ENCODE assay signal across 21 cellular contexts in genomic region chr16:66260522-66261290, GRCh38.
A peak's percentile ranks its signal among the peaks of the same experiment; 100 is the strongest.
DNase-seq lines count a peak whose midpoint lies in the region; TF ChIP-seq lines count a peak whose summit lies in the region.
"Had no signal": no experiment of that assay in that cellular context is flagged by ENCODE, and none has a peak within 500 bp of the region (broad histone marks: within the 10 kb centered on the region; RNA-seq: fewer than 3 reads in every experiment).

No MANE protein-coding gene starts in this region.

- H3K36me3 Mint-ChIP-seq in endodermal cell (ENCODE audit: low read depth) (no peaks in the 10 kb centered on the region), osteocyte (ENCODE audit: unreplicated experiment) (no peaks in the 10 kb centered on the region)

- H3K27ac Mint-ChIP-seq in endodermal cell (no peak overlapping the region), osteocyte (ENCODE audit: unreplicated experiment) (no peak overlapping the region)
- H3K27ac Mint-ChIP-seq: CD4-positive, alpha-beta T cell had no signal

- TF ChIP-seq CTCF in MM.1S (IDR thresholded peaks at IDR 0.05; ENCODE audit: low read length) (no peak), endodermal cell (conservative IDR thresholded peaks at IDR 0.05) (no peak), osteocyte (IDR thresholded peaks at IDR 0.05) (no peak), esophagus muscularis mucosa (IDR thresholded peaks at IDR 0.05) (no peak)

- H2AFZ ChIP-seq in MM.1S (ENCODE audit: low read length) = 0 out of 2 replicates have a peak overlapping the region, but pooled peaks have one; percentile 11

- H3K27me3 Mint-ChIP-seq in endodermal cell (ENCODE audit: insufficient read depth) (peaks cover 10% of the 10 kb centered on the region), osteocyte (ENCODE audit: unreplicated experiment) (no peaks in the 10 kb centered on the region)

- H3K36me3 ChIP-seq in BLaER1 treated with 17β-estradiol and CSF1 and Interleukin-3, amounts not matched to agents 10 nM and 100 nM = no peaks in the 10 kb centered on the region
- H3K36me3 ChIP-seq in MM.1S (replicated peaks; ENCODE audit: insufficient read depth, low read length) = no peaks in the 10 kb centered on the region
- no peaks in the 10 kb centered on the region for H3K36me3 ChIP-seq in endodermal cell (ENCODE audit: control insufficient read depth, insufficient read depth, low read length)
- H3K36me3 ChIP-seq in esophagus muscularis mucosa = no peaks in the 10 kb centered on the region
- H3K36me3 ChIP-seq: BE2C had no signal

- H3K4me1 Mint-ChIP-seq in endodermal cell (peaks cover 8% of the 10 kb centered on the region), osteocyte (ENCODE audit: unreplicated experiment) (peaks cover 43% of the 10 kb centered on the region)

- H3K9me2 ChIP-seq in MM.1S (replicated peaks; ENCODE audit: insufficient read depth, low read length) = no peaks in the 10 kb centered on the region

- TF ChIP-seq POLR2A in esophagus muscularis mucosa (IDR thresholded peaks at IDR 0.05; ENCODE audit: low read depth) = no peak

- DNase-seq in MM.1S = no peak
- DNase-seq in endodermal cell = peak; percentile 38
- peak; percentile 73 for DNase-seq in osteocyte (ENCODE audit: extremely low spot score, unreplicated experiment)
- no peak for DNase-seq in stimulated activated CD4-positive, alpha-beta T cell treated with anti-CD3 and anti-CD28 coated beads, Interleukin-4, amount 100 ng/mL, for 1 hour
- DNase-seq in NAMALWA (ENCODE audit: low spot score) = no peak
- no peak for DNase-seq in NOMO-1 treated with DMSO at 0.1 percent for 48 hours (lab: John Stamatoyannopoulos, UW; ENCODE audit: unreplicated experiment)
- DNase-seq in esophagus muscularis mucosa (ENCODE audit: extremely low spot score) = no peak
- DNase-seq: BE2C; CD4-positive, alpha-beta T cell; COR-L47; DMS 273 treated with DMSO at 0.1 percent for 48 hours; DMS79 treated with DMSO at 0.1 percent for 48 hours; NCI-H1092 treated with DMSO at 0.1 percent for 48 hours; NCI-H1436 treated with DMSO at 0.1 percent for 48 hours; NCI-H1930; NCI-H2227 treated with DMSO at 0.1 percent for 48 hours; NCI-H510A treated with DMSO at 0.1 percent for 48 hours; NCI-H774; Right ventricle myocardium superior had no signal

- no peaks in the 10 kb centered on the region for H4K20me1 ChIP-seq in BLaER1 treated with 17β-estradiol and CSF1 and Interleukin-3, amounts not matched to agents 10 nM and 100 nM
- no peaks in the 10 kb centered on the region for H4K20me1 ChIP-seq in MM.1S (ENCODE audit: insufficient read depth, low read length)

- peak overlapping the region in 7 of 11 experiments; percentile 42 to 77 (median 63); a peak in 11 of 22 replicates for H3K9ac ChIP-seq in BLaER1 treated with 17β-estradiol and CSF1 and Interleukin-3, amounts not matched to agents 10 nM and 100 nM
- H3K9ac ChIP-seq in MM.1S (ENCODE audit: low read length) = no peak overlapping the region
- H3K9ac ChIP-seq in endodermal cell (ENCODE audit: extremely low read depth, low read length, poor library complexity, severe bottlenecking) = no peak overlapping the region

- peak overlapping the region in 4 of 10 experiments; percentile 1 to 45 (median 16); a peak in 4 of 20 replicates for H3K4me3 ChIP-seq in BLaER1 treated with 17β-estradiol and CSF1 and Interleukin-3, amounts not matched to agents 10 nM and 100 nM
- no peak overlapping the region for H3K4me3 ChIP-seq in MM.1S (ENCODE audit: low read length)
- H3K4me3 ChIP-seq in endodermal cell (ENCODE audit: low read length) = no peak overlapping the region
- no peak overlapping the region for H3K4me3 ChIP-seq in esophagus muscularis mucosa
- H3K4me3 ChIP-seq: K562 had no signal

- no peaks in the 10 kb centered on the region for H3K9me3 ChIP-seq in BLaER1 treated with 17β-estradiol and CSF1 and Interleukin-3, amounts not matched to agents 10 nM and 100 nM (replicated peaks in 1 of 11)
- no peaks in the 10 kb centered on the region for H3K9me3 ChIP-seq in MM.1S (replicated peaks; ENCODE audit: insufficient read depth, low read length)
- no peaks in the 10 kb centered on the region for H3K9me3 ChIP-seq in endodermal cell (ENCODE audit: control insufficient read depth, low read length)
- no peaks in the 10 kb centered on the region for H3K9me3 ChIP-seq in esophagus muscularis mucosa
- H3K9me3 ChIP-seq: BE2C had no signal

- 82 to 84% methylated on average over 11 to 14 of the region's 14 CpGs for WGBS in endodermal cell (ENCODE audit: insufficient coverage in 1 of 2, insufficient read length in 1 of 2), 2 experiments
- WGBS in esophagus muscularis mucosa = 91% methylated on average over 14 of the region's 14 CpGs

- intact Hi-C loops in esophagus muscularis mucosa (cut with DNase I) = no loop called here

- H3K4me1 ChIP-seq in BLaER1 treated with 17β-estradiol and CSF1 and Interleukin-3, amounts not matched to agents 10 nM and 100 nM = peaks cover 54 to 86% (median 77%) of the 10 kb centered on the region in 10 experiments
- H3K4me1 ChIP-seq in MM.1S (ENCODE audit: low read length) (no peaks in the 10 kb centered on the region), endodermal cell (ENCODE audit: control insufficient read depth, insufficient read depth, low read length) (no peaks in the 10 kb centered on the region), esophagus muscularis mucosa (peaks cover 6 to 32% (median 29%) of the 10 kb centered on the region in 4 donors)
- H3K4me1 ChIP-seq: BE2C had no signal

- TF ChIP-seq EP300 in esophagus muscularis mucosa (IDR thresholded peaks at IDR 0.05) = no peak

- no peaks in the 10 kb centered on the region for H3K79me2 ChIP-seq in MM.1S (ENCODE audit: low read length)

- H3K27me3 ChIP-seq in BLaER1 treated with 17β-estradiol and CSF1 and Interleukin-3, amounts not matched to agents 10 nM and 100 nM = no peaks in the 10 kb centered on the region
- H3K27me3 ChIP-seq in MM.1S (replicated peaks; ENCODE audit: insufficient read depth, low read length) (no peaks in the 10 kb centered on the region), endodermal cell (ENCODE audit: control insufficient read depth, insufficient read depth, low read length, poor library complexity, severe bottlenecking) (no peaks in the 10 kb centered on the region), esophagus muscularis mucosa (no peaks in the 10 kb centered on the region)
- H3K27me3 ChIP-seq: BE2C had no signal

- H3F3A ChIP-seq in MM.1S (ENCODE audit: insufficient read depth, low read length) = no peaks in the 10 kb centered on the region

- H3K9me3 Mint-ChIP-seq in endodermal cell (no peaks in the 10 kb centered on the region), osteocyte (ENCODE audit: unreplicated experiment) (no peaks in the 10 kb centered on the region)
- H3K9me3 Mint-ChIP-seq: CD4-positive, alpha-beta T cell had no signal

- peak overlapping the region in 8 of 11 experiments; percentile 69 to 88 (median 84); a peak in 15 of 22 replicates for H3K27ac ChIP-seq in BLaER1 treated with 17β-estradiol and CSF1 and Interleukin-3, amounts not matched to agents 10 nM and 100 nM
- no peak overlapping the region for H3K27ac ChIP-seq in MM.1S (ENCODE audit: low read length)
- no peak overlapping the region for H3K27ac ChIP-seq in endodermal cell (ENCODE audit: low read depth, low read length)
- no peak overlapping the region for H3K27ac ChIP-seq in esophagus muscularis mucosa (replicated peaks in 1 of 4)

- peak overlapping the region in 10 of 11 experiments; percentile 79 to 94 (median 91); a peak in 19 of 22 replicates for H3K4me2 ChIP-seq in BLaER1 treated with 17β-estradiol and CSF1 and Interleukin-3, amounts not matched to agents 10 nM and 100 nM
- no peak overlapping the region for H3K4me2 ChIP-seq in MM.1S (ENCODE audit: low read depth, low read length)

- H3K4me3 Mint-ChIP-seq in endodermal cell (no peak overlapping the region), osteocyte (ENCODE audit: unreplicated experiment) (no peak overlapping the region)
- H3K4me3 Mint-ChIP-seq: CD4-positive, alpha-beta T cell had no signal

Comparison
In these comparisons a context has a peak if more than half of its experiments do, and no peak if none do; other contexts are left out.
1. H3K27ac ChIP-seq: peak in BLaER1 treated with 17β-estradiol and CSF1 and Interleukin-3, amounts not matched to agents 10 nM and 100 nM (8 of 11); none in MM.1S (single experiment), endodermal cell (single experiment) and esophagus muscularis mucosa (0 of 4).
2. H3K9ac ChIP-seq: peak in BLaER1 treated with 17β-estradiol and CSF1 and Interleukin-3, amounts not matched to agents 10 nM and 100 nM (7 of 11); none in MM.1S (single experiment) and endodermal cell (single experiment).
3. DNase-seq: peak in endodermal cell (single experiment) and osteocyte (single experiment); none in MM.1S (single experiment), stimulated activated CD4-positive, alpha-beta T cell treated with anti-CD3 and anti-CD28 coated beads, Interleukin-4, amount 100 ng/mL, for 1 hour (single experiment), NAMALWA (single experiment), NOMO-1 treated with DMSO at 0.1 percent for 48 hours (single experiment) and esophagus muscularis mucosa (single experiment).